24 cellular contexts compared by ENCODE assay signal in genomic region chr2:3266727-3267548, GRCh38.
DNase-seq lines count a peak whose midpoint lies in the region; ATAC-seq and TF ChIP-seq lines count a peak whose summit lies in the region.
"Had no signal": no experiment of that assay in that cellular context is flagged by ENCODE, and none has a peak within 500 bp of the region (broad histone marks: within the 10 kb centered on the region; RNA-seq: fewer than 3 reads in every experiment).

No MANE protein-coding gene starts in this region.

- peak overlapping the region; percentile 85 for H2AK5ac ChIP-seq in neuronal stem cell (ENCODE audit: low read depth, low read length)

- H3K9me3 ChIP-seq in BLaER1 treated with 17β-estradiol and CSF1 and Interleukin-3, amounts not matched to agents 10 nM and 100 nM (replicated peaks in 1 of 11) = peaks cover 22 to 32% (median 25%) of the 10 kb centered on the region in 11 experiments
- H3K9me3 ChIP-seq in ectodermal cell (ENCODE audit: control insufficient read depth, low read length) (no peaks in the 10 kb centered on the region), neuronal stem cell (replicated peaks in 1 of 2; ENCODE audit: control insufficient read depth in 2 of 2, insufficient read depth in 1 of 2, low read depth in 1 of 2, low read length in 2 of 2) (peaks cover 7 to 11% of the 10 kb centered on the region in 2 donors), upper lobe of left lung (no peaks in the 10 kb centered on the region), upper lobe of right lung (no peaks in the 10 kb centered on the region)
- H3K9me3 ChIP-seq: ascending aorta, BE2C, esophagus squamous epithelium, gastroesophageal sphincter had no signal

- peak overlapping the region; percentile 25 for H3K14ac ChIP-seq in neuronal stem cell (ENCODE audit: low read length)

- peak overlapping the region in 7 of 11 experiments; percentile 40 to 66 (median 50); a peak in 12 of 22 replicates for H3K4me2 ChIP-seq in BLaER1 treated with 17β-estradiol and CSF1 and Interleukin-3, amounts not matched to agents 10 nM and 100 nM
- H3K4me2 ChIP-seq in neuronal stem cell (ENCODE audit: insufficient read depth, low read length, poor library complexity, severe bottlenecking) = no peak overlapping the region
- H3K4me2 ChIP-seq: smooth muscle cell had no signal

- TF ChIP-seq CTCF in upper lobe of left lung (IDR thresholded peaks at IDR 0.05) (no peak), upper lobe of right lung (IDR thresholded peaks at IDR 0.05) (no peak)

- intact Hi-C loops in upper lobe of right lung (cut with DNase I) = no loop called here

- peak overlapping the region in 1 of 11 experiments; percentile 24; a peak in 1 of 22 replicates for H3K9ac ChIP-seq in BLaER1 treated with 17β-estradiol and CSF1 and Interleukin-3, amounts not matched to agents 10 nM and 100 nM
- H3K9ac ChIP-seq in neuronal stem cell (ENCODE audit: low read depth, low read length, poor library complexity) = peak overlapping the region; percentile 78

- peak overlapping the region; percentile 29 for H3K23ac ChIP-seq in neuronal stem cell (ENCODE audit: low read depth, low read length, poor library complexity)

- peaks cover 0 to 68% (median 43%) of the 10 kb centered on the region in 11 experiments; a peak in 14 of 22 replicates for H4K20me1 ChIP-seq in BLaER1 treated with 17β-estradiol and CSF1 and Interleukin-3, amounts not matched to agents 10 nM and 100 nM

- no peak for TF ChIP-seq POLR2A in upper lobe of left lung (IDR thresholded peaks at IDR 0.05)

- H3K27me3 ChIP-seq in BLaER1 treated with 17β-estradiol and CSF1 and Interleukin-3, amounts not matched to agents 10 nM and 100 nM = no peaks in the 10 kb centered on the region
- H3K27me3 ChIP-seq in ectodermal cell (ENCODE audit: control insufficient read depth, insufficient read depth, low read length, poor library complexity, severe bottlenecking) = peaks cover 56% of the 10 kb centered on the region
- peaks cover 0 to 56% (median 0%) of the 10 kb centered on the region in 3 experiments for H3K27me3 ChIP-seq in neuronal stem cell (ENCODE audit: control insufficient read depth in 3 of 3, insufficient read depth in 3 of 3, low read depth in 1 of 3, low read length in 3 of 3)
- no peaks in the 10 kb centered on the region for H3K27me3 ChIP-seq in upper lobe of left lung
- H3K27me3 ChIP-seq in upper lobe of right lung = no peaks in the 10 kb centered on the region
- H3K27me3 ChIP-seq: ascending aorta, BE2C, esophagus squamous epithelium, gastroesophageal sphincter, tibial nerve had no signal

- no peak overlapping the region for H2BK15ac ChIP-seq in neuronal stem cell (ENCODE audit: low read length)

- H4K91ac ChIP-seq in neuronal stem cell (ENCODE audit: low read depth, low read length, poor library complexity) = no peak overlapping the region

- H2BK120ac ChIP-seq in neuronal stem cell (ENCODE audit: low read depth, low read length) = peak overlapping the region; percentile 56

- peaks cover 30 to 46% (median 34%) of the 10 kb centered on the region in 10 experiments for H3K4me1 ChIP-seq in BLaER1 treated with 17β-estradiol and CSF1 and Interleukin-3, amounts not matched to agents 10 nM and 100 nM
- H3K4me1 ChIP-seq in ectodermal cell (ENCODE audit: control insufficient read depth, insufficient read depth, low read length) (peaks cover 27% of the 10 kb centered on the region), neuronal stem cell (ENCODE audit: control insufficient read depth in 2 of 2, insufficient read depth in 1 of 2, low read depth in 1 of 2, low read length in 2 of 2) (peaks cover 19 to 23% of the 10 kb centered on the region in 2 donors), upper lobe of left lung (no peaks in the 10 kb centered on the region), upper lobe of right lung (no peaks in the 10 kb centered on the region)
- H3K4me1 ChIP-seq: ascending aorta, BE2C, gastroesophageal sphincter, tibial nerve had no signal

- H3K27ac ChIP-seq in BLaER1 treated with 17β-estradiol and CSF1 and Interleukin-3, amounts not matched to agents 10 nM and 100 nM = no peak overlapping the region
- H3K27ac ChIP-seq in ectodermal cell (ENCODE audit: insufficient read depth, low read depth, low read length, poor library complexity, severe bottlenecking) (peak overlapping the region; percentile 48), neuronal stem cell (replicated peaks; ENCODE audit: low read length) (no peak overlapping the region), upper lobe of left lung (no peak overlapping the region), upper lobe of right lung (no peak overlapping the region)
- H3K27ac ChIP-seq: ascending aorta, esophagus squamous epithelium, gastroesophageal sphincter, tibial nerve had no signal

- no peak overlapping the region for H2AFZ ChIP-seq in neuronal stem cell (ENCODE audit: low read length)

- peak overlapping the region; percentile 45 for H2BK5ac ChIP-seq in neuronal stem cell (ENCODE audit: low read length)

- TF ChIP-seq EP300 in upper lobe of left lung (IDR thresholded peaks at IDR 0.05) = no peak

- no peak overlapping the region for H3K4me3 ChIP-seq in BLaER1 treated with 17β-estradiol and CSF1 and Interleukin-3, amounts not matched to agents 10 nM and 100 nM
- H3K4me3 ChIP-seq in ectodermal cell (ENCODE audit: insufficient read depth, low read depth, low read length) = peak overlapping the region; percentile 4
- H3K4me3 ChIP-seq in neuronal stem cell (ENCODE audit: low read length in 2 of 2) = no peak overlapping the region
- H3K4me3 ChIP-seq in upper lobe of left lung = no peak overlapping the region
- H3K4me3 ChIP-seq in upper lobe of right lung = no peak overlapping the region
- H3K4me3 ChIP-seq: ascending aorta, esophagus squamous epithelium, gastroesophageal sphincter, smooth muscle cell, tibial nerve had no signal

- no peaks in the 10 kb centered on the region for H3K79me1 ChIP-seq in neuronal stem cell (ENCODE audit: low read depth, low read length)

- peaks cover 24 to 55% (median 41%) of the 10 kb centered on the region in 11 experiments for H3K36me3 ChIP-seq in BLaER1 treated with 17β-estradiol and CSF1 and Interleukin-3, amounts not matched to agents 10 nM and 100 nM
- no peaks in the 10 kb centered on the region for H3K36me3 ChIP-seq in ectodermal cell (ENCODE audit: control insufficient read depth, insufficient read depth, low read length)
- H3K36me3 ChIP-seq in neuronal stem cell (replicated peaks in 1 of 2; ENCODE audit: control insufficient read depth in 2 of 2, insufficient read depth in 2 of 2, low read length in 2 of 2) = no peaks in the 10 kb centered on the region
- no peaks in the 10 kb centered on the region for H3K36me3 ChIP-seq in upper lobe of left lung
- no peaks in the 10 kb centered on the region for H3K36me3 ChIP-seq in upper lobe of right lung
- H3K36me3 ChIP-seq: BE2C had no signal

- DNase-seq in NCI-H1694 treated with DMSO at 0.1 percent for 48 hours (lab: John Stamatoyannopoulos, UW) (peak; percentile 77), neuronal stem cell (ENCODE audit: low spot score) (no peak), upper lobe of left lung (no peak), upper lobe of right lung (no peak), dermis blood vessel endothelial cell (no peak)
- DNase-seq: activated CD4-positive, alpha-beta T cell treated with anti-CD3 and anti-CD28 coated beads for 36 hours; BE2C; effector memory CD4-positive, alpha-beta T cell; esophagus squamous epithelium; Karpas-422; kidney; MV-4-11; NCI-H187; OCI-M1; SHP77 treated with DMSO at 0.1 percent for 48 hours; stimulated activated CD4-positive, alpha-beta T cell treated with anti-CD3 and anti-CD28 coated beads, Interleukin-4, amount 100 ng/mL, for 1 hour; stimulated activated naive CD8-positive, alpha-beta T cell treated with anti-CD3 and anti-CD28 coated beads, Interleukin-15, Interleukin-2, amounts not matched to agents 100 U/mL and 50 U/mL, for 24 hours had no signal

- H3K18ac ChIP-seq in neuronal stem cell (ENCODE audit: low read length) = peak overlapping the region; percentile 97

- no peak overlapping the region for H4K8ac ChIP-seq in neuronal stem cell (ENCODE audit: low read depth, low read length)

- 81 to 83% methylated on average over 15 of the region's 15 CpGs for WGBS in ectodermal cell, 2 experiments
- WGBS in neuronal stem cell (ENCODE audit: extremely low coverage in 2 of 2, insufficient read length in 2 of 2, insufficient replicate concordance in 1 of 2), 2 donors = no CpG with 5 or more reads among the region's 15 CpGs
- 90 to 91% methylated on average over 8 to 15 of the region's 15 CpGs for WGBS in upper lobe of left lung, 2 donors

- no peak for ATAC-seq in upper lobe of left lung (ENCODE audit: low FRiP score in 2 of 2)
- ATAC-seq in upper lobe of right lung = no peak
- ATAC-seq in GM21528 (IDR thresholded peaks at IDR 0.05; ENCODE audit: low FRiP score, unreplicated experiment) = no peak
- ATAC-seq: activated CD4-positive, alpha-beta T cell treated with anti-CD3 and anti-CD28 coated beads for 36 hours; gastroesophageal sphincter; stimulated activated naive CD8-positive, alpha-beta T cell treated with anti-CD3 and anti-CD28 coated beads, Interleukin-15, Interleukin-2, amounts not matched to agents 100 U/mL and 50 U/mL, for 24 hours had no signal

- peak overlapping the region; percentile 77 for H2BK12ac ChIP-seq in neuronal stem cell (ENCODE audit: low read length)

- peak overlapping the region; percentile 81 for H3K4ac ChIP-seq in neuronal stem cell (ENCODE audit: low read length)
